10 cellular contexts compared by ENCODE assay signal in the genomic region with DNA sequence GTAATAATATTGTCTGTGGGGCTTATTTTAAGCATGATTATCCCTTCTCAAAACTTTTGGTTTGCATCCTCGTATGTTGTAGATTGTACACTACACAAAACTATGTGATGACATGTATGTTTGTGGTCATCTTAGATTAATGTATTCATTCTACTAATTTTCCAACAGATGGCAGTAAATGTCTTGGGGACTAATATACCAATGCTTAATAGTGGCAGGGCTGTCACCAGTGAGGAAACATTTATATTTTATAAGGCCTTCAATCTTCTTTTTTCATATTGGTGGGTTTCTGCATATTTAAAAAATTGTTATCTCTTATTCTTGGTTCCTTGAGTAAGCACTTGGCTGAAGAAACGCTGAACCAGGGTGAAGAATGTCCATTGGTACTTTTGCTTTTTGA.
DNase-seq lines count a peak whose midpoint lies in the region; ATAC-seq and TF ChIP-seq lines count a peak whose summit lies in the region.
"Had no signal": no experiment of that assay in that cellular context is flagged by ENCODE, and none has a peak within 500 bp of the region (broad histone marks: within the 10 kb centered on the region; RNA-seq: fewer than 3 reads in every experiment).

No MANE protein-coding gene starts in this region.

- H3K27ac ChIP-seq in VCaP (no peak overlapping the region), liver (ENCODE audit: low read depth in 1 of 2, low read length in 2 of 2) (no peak overlapping the region)

- ATAC-seq in GM18907 (IDR thresholded peaks at IDR 0.05; ENCODE audit: unreplicated experiment) (no peak), GM18870 (IDR thresholded peaks at IDR 0.05; ENCODE audit: unreplicated experiment) (no peak)
- ATAC-seq: K562 had no signal

- DNase-seq in Caki2 (ENCODE audit: low read depth), result peak; percentile 2
- DNase-seq in Kasumi-1 (lab: John Stamatoyannopoulos, UW), result peak; percentile 9 to 43
- no peak for DNase-seq in endothelial cell (ENCODE audit: low spot score)
- no peak for DNase-seq in NCI-H1436 treated with DMSO at 0.1 percent for 48 hours (lab: John Stamatoyannopoulos, UW)
- DNase-seq: activated gamma-delta T cell had no signal

- no peak overlapping the region for H3K27ac Mint-ChIP-seq in endothelial cell (ENCODE audit: unreplicated experiment)

- no peak overlapping the region for H3K4me3 Mint-ChIP-seq in endothelial cell (ENCODE audit: unreplicated experiment)

- in situ Hi-C loops in Caki2 (cut with HindIII; ENCODE audit: low pct_unique_long_range_greater_than_20kb, low sequenced_read_pairs), result no loop called here

- H3K27me3 Mint-ChIP-seq in endothelial cell (ENCODE audit: unreplicated experiment), result no peaks in the 10 kb centered on the region

- 26% methylated on average over 2 of the region's 2 CpGs for WGBS in liver

- no peaks in the 10 kb centered on the region for H3K36me3 Mint-ChIP-seq in endothelial cell (ENCODE audit: low read depth, unreplicated experiment)

- H3K4me1 Mint-ChIP-seq in endothelial cell (ENCODE audit: unreplicated experiment), result no peaks in the 10 kb centered on the region

- no peaks in the 10 kb centered on the region for H3K27me3 ChIP-seq in liver (ENCODE audit: control insufficient read depth in 4 of 4, insufficient read depth in 4 of 4, low read length in 3 of 4)

- peak; percentile 80 for TF ChIP-seq CTCF in VCaP (conservative IDR thresholded peaks at IDR 0.05)
- TF ChIP-seq CTCF in liver (IDR thresholded peaks at IDR 0.05; ENCODE audit: low read depth, low read length, missing input control), result peak; percentile 54
- no peak for TF ChIP-seq CTCF in endothelial cell (IDR thresholded peaks at IDR 0.05; ENCODE audit: unreplicated experiment)

- H3K4me3 ChIP-seq in liver (ENCODE audit: low read depth in 1 of 3, low read length in 3 of 3), result no peak overlapping the region
- H3K4me3 ChIP-seq: K562 had no signal

- no peaks in the 10 kb centered on the region for H3K9me3 Mint-ChIP-seq in endothelial cell (ENCODE audit: unreplicated experiment)

- TF ChIP-seq RAD21 in liver (IDR thresholded peaks at IDR 0.05), result peak; percentile 90 to 91

- H3K4me1 ChIP-seq in liver (ENCODE audit: control insufficient read depth in 4 of 4, insufficient read depth in 4 of 4, low read length in 3 of 4), result no peaks in the 10 kb centered on the region

- H3K9me3 ChIP-seq in liver (ENCODE audit: control insufficient read depth in 4 of 4, low read length in 3 of 4), result no peaks in the 10 kb centered on the region

- no peak overlapping the region for H3K9ac ChIP-seq in liver (ENCODE audit: low read depth in 1 of 2, low read length in 2 of 2)

- H3K36me3 ChIP-seq in liver (ENCODE audit: control insufficient read depth in 4 of 4, insufficient read depth in 3 of 4, low read depth in 1 of 4, low read length in 3 of 4), result no peaks in the 10 kb centered on the region

TF ChIP-seq in liver, 16 proteins besides CTCF, POLR2A, EP300 and RAD21:
- TF ChIP-seq HNF4G (IDR thresholded peaks at IDR 0.05) (no peak), HNF4A (conservative IDR thresholded peaks at IDR 0.05) (peak in 1 of 2 donors; percentile 7), TAF1 (conservative IDR thresholded peaks at IDR 0.05) (no peak), SP1 (IDR thresholded peaks at IDR 0.05) (no peak), FOXA2 (IDR thresholded peaks at IDR 0.05) (no peak), JUND (IDR thresholded peaks at IDR 0.05) (no peak)
- TF ChIP-seq, protein P1, sequence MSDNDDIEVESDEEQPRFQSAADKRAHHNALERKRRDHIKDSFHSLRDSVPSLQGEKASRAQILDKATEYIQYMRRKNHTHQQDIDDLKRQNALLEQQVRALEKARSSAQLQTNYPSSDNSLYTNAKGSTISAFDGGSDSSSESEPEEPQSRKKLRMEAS (IDR thresholded peaks at IDR 0.05), result no peak

Comparison
In these comparisons a context has a peak if more than half of its experiments do, and no peak if none do; other contexts are left out.
1. DNase-seq: peak in Caki2 (single experiment) and Kasumi-1 (2 of 2); none in endothelial cell (single experiment) and NCI-H1436 treated with DMSO at 0.1 percent for 48 hours (single experiment).